In the genomic region with DNA sequence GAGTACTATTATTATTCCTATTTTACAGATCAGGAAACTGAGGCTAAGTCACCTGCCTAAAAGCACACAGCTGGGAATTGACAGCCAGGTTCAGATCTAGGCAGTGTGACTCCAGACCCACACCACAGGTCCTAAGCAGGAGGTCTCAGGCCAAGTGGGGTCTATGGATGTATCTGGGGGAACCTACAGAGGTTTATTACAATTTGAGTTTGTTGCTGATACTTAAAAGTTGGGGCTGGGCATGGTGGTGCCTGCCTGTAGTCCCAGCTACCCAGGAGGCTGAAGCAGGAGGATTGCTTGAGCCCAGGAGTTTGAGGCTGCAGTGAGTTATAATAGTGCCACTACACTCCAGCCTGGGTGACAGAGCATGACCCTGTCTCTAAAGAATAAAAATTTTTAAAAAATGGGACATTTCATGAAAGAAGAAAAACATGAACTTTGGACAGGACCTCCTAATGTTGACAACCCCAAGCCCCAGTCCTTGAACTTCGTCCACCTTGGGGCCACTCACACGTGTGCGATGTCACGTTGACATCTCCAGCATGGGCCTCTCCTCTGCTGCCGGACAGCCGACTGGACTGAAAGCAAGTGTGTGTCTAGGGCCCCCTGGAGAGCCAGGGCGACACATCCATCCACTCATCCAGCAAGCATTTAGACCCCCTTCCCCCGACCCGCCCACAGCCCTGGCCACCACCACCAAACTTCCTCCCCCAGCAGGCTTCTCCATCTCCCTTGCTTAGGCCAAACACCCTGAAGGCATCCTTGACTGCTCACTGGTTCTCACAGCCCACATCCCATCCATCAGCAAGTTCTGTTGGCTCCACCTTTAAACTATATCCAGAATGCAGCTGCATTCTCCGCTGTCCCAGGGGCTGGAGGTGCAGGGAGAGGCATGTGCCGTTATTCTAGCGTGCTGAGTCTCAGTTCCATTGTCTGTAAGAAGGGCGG, we compare ENCODE assay signal across 1 cellular context.
TF ChIP-seq lines count a peak whose summit lies in the region.

No MANE protein-coding gene starts in this region.

TF ChIP-seq in HepG2, 621 proteins besides CTCF, POLR2A, EP300 and RAD21 (continued from another document and continues in another):
- TF ChIP-seq REPIN1 (CRISPR knock-in tag; IDR thresholded peaks at IDR 0.05; ENCODE audit: borderline replicate concordance, low read depth) (peak; percentile 98), ZNF772 (CRISPR knock-in tag; IDR thresholded peaks at IDR 0.05) (peak; percentile 97), ZNF326 (CRISPR knock-in tag; IDR thresholded peaks at IDR 0.05; ENCODE audit: borderline replicate concordance) (no peak; the same call in 1 of the 2 replicates), NFYC (CRISPR knock-in tag; IDR thresholded peaks at IDR 0.05) (no peak; the same call in 1 of the 2 replicates), ZNF749 (CRISPR knock-in tag; IDR thresholded peaks at IDR 0.05; ENCODE audit: borderline replicate concordance) (peak; percentile 82), ZNF432 (CRISPR knock-in tag; IDR thresholded peaks at IDR 0.05; ENCODE audit: borderline replicate concordance) (no peak), ZBTB42 (CRISPR knock-in tag; IDR thresholded peaks at IDR 0.05) (peak; percentile 62; the same call in 1 of the 2 replicates), MAFF (IDR thresholded peaks at IDR 0.05; ENCODE audit: low read depth, low read length) (peak; percentile 22; the same call in 1 of the 2 replicates), SKI (IDR thresholded peaks at IDR 0.05; ENCODE audit: partially characterized antibody) (peak; percentile 96), U2AF1 (optimal IDR thresholded peaks at IDR 0.05; ENCODE audit: low read depth, low read length) (no peak), MZF1 (CRISPR knock-in tag; IDR thresholded peaks at IDR 0.05; ENCODE audit: borderline replicate concordance) (peak; percentile 69; the same call in 1 of the 2 replicates), ERF (CRISPR knock-in tag; IDR thresholded peaks at IDR 0.05) (peak; percentile 100), YEATS2 (CRISPR knock-in tag; IDR thresholded peaks at IDR 0.05; ENCODE audit: borderline replicate concordance) (peak; percentile 76; the same call in 1 of the 2 replicates), ZNF768 (CRISPR knock-in tag; IDR thresholded peaks at IDR 0.05) (no peak; the same call in 1 of the 2 replicates), ZBTB7B (CRISPR knock-in tag; IDR thresholded peaks at IDR 0.05) (peak; percentile 99), NCOA2 (CRISPR knock-in tag; IDR thresholded peaks at IDR 0.05) (peak; percentile 99), ZNF30 (CRISPR knock-in tag; IDR thresholded peaks at IDR 0.05) (no peak), GABPB1 (CRISPR knock-in tag; IDR thresholded peaks at IDR 0.05) (peak; percentile 74), ZFY (CRISPR knock-in tag; IDR thresholded peaks at IDR 0.05) (peak; percentile 86), HDAC1 (CRISPR knock-in tag; IDR thresholded peaks at IDR 0.05) (peak; percentile 98), ZNF816 (CRISPR knock-in tag; IDR thresholded peaks at IDR 0.05; ENCODE audit: borderline replicate concordance) (peak; percentile 94), ZNF17 (CRISPR knock-in tag; IDR thresholded peaks at IDR 0.05) (no peak), SRF (IDR thresholded peaks at IDR 0.05; ENCODE audit: low read depth, low read length) (0 out of 2 replicates have a peak, but pooled peaks have one; percentile 8), ZMAT3 (CRISPR knock-in tag; conservative IDR thresholded peaks at IDR 0.05) (peak; percentile 94; the same call in 1 of the 2 replicates)
- TF ChIP-seq, protein P1, sequence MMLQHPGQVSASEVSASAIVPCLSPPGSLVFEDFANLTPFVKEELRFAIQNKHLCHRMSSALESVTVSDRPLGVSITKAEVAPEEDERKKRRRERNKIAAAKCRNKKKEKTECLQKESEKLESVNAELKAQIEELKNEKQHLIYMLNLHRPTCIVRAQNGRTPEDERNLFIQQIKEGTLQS (CRISPR knock-in tag; IDR thresholded peaks at IDR 0.05) = peak; percentile 60
- TF ChIP-seq, protein P2, sequence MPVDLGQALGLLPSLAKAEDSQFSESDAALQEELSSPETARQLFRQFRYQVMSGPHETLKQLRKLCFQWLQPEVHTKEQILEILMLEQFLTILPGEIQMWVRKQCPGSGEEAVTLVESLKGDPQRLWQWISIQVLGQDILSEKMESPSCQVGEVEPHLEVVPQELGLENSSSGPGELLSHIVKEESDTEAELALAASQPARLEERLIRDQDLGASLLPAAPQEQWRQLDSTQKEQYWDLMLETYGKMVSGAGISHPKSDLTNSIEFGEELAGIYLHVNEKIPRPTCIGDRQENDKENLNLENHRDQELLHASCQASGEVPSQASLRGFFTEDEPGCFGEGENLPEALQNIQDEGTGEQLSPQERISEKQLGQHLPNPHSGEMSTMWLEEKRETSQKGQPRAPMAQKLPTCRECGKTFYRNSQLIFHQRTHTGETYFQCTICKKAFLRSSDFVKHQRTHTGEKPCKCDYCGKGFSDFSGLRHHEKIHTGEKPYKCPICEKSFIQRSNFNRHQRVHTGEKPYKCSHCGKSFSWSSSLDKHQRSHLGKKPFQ (CRISPR knock-in tag; IDR thresholded peaks at IDR 0.05; ENCODE audit: insufficient replicate concordance) = peak; percentile 85
- TF ChIP-seq, protein P3, sequence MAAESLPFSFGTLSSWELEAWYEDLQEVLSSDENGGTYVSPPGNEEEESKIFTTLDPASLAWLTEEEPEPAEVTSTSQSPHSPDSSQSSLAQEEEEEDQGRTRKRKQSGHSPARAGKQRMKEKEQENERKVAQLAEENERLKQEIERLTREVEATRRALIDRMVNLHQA (CRISPR knock-in tag; IDR thresholded peaks at IDR 0.05) = peak; percentile 69
- TF ChIP-seq, protein P4, sequence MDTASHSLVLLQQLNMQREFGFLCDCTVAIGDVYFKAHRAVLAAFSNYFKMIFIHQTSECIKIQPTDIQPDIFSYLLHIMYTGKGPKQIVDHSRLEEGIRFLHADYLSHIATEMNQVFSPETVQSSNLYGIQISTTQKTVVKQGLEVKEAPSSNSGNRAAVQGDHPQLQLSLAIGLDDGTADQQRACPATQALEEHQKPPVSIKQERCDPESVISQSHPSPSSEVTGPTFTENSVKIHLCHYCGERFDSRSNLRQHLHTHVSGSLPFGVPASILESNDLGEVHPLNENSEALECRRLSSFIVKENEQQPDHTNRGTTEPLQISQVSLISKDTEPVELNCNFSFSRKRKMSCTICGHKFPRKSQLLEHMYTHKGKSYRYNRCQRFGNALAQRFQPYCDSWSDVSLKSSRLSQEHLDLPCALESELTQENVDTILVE (CRISPR knock-in tag; IDR thresholded peaks at IDR 0.05) = peak; percentile 93
- TF ChIP-seq, protein P5, sequence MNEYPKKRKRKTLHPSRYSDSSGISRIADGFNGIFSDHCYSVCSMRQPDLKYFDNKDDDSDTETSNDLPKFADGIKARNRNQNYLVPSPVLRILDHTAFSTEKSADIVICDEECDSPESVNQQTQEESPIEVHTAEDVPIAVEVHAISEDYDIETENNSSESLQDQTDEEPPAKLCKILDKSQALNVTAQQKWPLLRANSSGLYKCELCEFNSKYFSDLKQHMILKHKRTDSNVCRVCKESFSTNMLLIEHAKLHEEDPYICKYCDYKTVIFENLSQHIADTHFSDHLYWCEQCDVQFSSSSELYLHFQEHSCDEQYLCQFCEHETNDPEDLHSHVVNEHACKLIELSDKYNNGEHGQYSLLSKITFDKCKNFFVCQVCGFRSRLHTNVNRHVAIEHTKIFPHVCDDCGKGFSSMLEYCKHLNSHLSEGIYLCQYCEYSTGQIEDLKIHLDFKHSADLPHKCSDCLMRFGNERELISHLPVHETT (CRISPR knock-in tag; conservative IDR thresholded peaks at IDR 0.05) = peak; percentile 54; the same call in 1 of the 2 replicates
- TF ChIP-seq, protein P6, sequence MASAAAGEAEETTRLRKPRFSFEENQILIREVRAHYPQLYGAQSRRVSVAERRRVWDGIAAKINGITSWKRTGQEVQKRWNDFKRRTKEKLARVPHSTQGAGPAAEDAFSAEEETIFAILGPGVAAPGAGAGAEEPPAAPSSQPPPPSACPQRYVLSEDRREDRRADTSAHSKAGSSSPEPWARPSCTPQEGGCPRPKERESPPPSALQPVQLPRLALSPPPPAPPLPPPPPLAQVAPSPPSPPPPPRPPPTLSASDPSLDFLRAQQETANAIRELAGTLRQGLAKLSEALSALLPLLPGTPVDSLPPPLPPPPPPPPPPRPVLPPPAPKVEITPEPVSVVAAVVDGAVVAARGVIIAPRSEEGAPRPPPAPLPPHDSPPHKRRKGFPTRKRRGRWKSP (CRISPR knock-in tag; IDR thresholded peaks at IDR 0.05) = peak; percentile 78
- TF ChIP-seq, protein P7, sequence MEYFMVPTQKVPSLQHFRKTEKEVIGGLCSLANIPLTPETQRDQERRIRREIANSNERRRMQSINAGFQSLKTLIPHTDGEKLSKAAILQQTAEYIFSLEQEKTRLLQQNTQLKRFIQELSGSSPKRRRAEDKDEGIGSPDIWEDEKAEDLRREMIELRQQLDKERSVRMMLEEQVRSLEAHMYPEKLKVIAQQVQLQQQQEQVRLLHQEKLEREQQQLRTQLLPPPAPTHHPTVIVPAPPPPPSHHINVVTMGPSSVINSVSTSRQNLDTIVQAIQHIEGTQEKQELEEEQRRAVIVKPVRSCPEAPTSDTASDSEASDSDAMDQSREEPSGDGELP (IDR thresholded peaks at IDR 0.05; ENCODE audit: borderline replicate concordance, low read depth) = peak; percentile 90; the same call in 1 of the 2 replicates
- TF ChIP-seq, protein P8, sequence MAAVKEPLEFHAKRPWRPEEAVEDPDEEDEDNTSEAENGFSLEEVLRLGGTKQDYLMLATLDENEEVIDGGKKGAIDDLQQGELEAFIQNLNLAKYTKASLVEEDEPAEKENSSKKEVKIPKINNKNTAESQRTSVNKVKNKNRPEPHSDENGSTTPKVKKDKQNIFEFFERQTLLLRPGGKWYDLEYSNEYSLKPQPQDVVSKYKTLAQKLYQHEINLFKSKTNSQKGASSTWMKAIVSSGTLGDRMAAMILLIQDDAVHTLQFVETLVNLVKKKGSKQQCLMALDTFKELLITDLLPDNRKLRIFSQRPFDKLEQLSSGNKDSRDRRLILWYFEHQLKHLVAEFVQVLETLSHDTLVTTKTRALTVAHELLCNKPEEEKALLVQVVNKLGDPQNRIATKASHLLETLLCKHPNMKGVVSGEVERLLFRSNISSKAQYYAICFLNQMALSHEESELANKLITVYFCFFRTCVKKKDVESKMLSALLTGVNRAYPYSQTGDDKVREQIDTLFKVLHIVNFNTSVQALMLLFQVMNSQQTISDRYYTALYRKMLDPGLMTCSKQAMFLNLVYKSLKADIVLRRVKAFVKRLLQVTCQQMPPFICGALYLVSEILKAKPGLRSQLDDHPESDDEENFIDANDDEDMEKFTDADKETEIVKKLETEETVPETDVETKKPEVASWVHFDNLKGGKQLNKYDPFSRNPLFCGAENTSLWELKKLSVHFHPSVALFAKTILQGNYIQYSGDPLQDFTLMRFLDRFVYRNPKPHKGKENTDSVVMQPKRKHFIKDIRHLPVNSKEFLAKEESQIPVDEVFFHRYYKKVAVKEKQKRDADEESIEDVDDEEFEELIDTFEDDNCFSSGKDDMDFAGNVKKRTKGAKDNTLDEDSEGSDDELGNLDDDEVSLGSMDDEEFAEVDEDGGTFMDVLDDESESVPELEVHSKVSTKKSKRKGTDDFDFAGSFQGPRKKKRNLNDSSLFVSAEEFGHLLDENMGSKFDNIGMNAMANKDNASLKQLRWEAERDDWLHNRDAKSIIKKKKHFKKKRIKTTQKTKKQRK (IDR thresholded peaks at IDR 0.05; ENCODE audit: low read length) = no peak
- TF ChIP-seq, protein P9, sequence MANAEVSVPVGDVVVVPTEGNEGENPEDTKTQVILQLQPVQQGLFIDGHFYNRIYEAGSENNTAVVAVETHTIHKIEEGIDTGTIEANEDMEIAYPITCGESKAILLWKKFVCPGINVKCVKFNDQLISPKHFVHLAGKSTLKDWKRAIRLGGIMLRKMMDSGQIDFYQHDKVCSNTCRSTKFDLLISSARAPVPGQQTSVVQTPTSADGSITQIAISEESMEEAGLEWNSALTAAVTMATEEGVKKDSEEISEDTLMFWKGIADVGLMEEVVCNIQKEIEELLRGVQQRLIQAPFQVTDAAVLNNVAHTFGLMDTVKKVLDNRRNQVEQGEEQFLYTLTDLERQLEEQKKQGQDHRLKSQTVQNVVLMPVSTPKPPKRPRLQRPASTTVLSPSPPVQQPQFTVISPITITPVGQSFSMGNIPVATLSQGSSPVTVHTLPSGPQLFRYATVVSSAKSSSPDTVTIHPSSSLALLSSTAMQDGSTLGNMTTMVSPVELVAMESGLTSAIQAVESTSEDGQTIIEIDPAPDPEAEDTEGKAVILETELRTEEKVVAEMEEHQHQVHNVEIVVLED (CRISPR knock-in tag; IDR thresholded peaks at IDR 0.05; ENCODE audit: borderline replicate concordance) = peak; percentile 70; the same call in 1 of the 2 replicates
- TF ChIP-seq, protein P10, sequence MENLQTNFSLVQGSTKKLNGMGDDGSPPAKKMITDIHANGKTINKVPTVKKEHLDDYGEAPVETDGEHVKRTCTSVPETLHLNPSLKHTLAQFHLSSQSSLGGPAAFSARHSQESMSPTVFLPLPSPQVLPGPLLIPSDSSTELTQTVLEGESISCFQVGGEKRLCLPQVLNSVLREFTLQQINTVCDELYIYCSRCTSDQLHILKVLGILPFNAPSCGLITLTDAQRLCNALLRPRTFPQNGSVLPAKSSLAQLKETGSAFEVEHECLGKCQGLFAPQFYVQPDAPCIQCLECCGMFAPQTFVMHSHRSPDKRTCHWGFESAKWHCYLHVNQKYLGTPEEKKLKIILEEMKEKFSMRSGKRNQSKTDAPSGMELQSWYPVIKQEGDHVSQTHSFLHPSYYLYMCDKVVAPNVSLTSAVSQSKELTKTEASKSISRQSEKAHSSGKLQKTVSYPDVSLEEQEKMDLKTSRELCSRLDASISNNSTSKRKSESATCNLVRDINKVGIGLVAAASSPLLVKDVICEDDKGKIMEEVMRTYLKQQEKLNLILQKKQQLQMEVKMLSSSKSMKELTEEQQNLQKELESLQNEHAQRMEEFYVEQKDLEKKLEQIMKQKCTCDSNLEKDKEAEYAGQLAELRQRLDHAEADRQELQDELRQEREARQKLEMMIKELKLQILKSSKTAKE (CRISPR knock-in tag; IDR thresholded peaks at IDR 0.05; ENCODE audit: borderline replicate concordance) = peak; percentile 97
- TF ChIP-seq, protein P11, sequence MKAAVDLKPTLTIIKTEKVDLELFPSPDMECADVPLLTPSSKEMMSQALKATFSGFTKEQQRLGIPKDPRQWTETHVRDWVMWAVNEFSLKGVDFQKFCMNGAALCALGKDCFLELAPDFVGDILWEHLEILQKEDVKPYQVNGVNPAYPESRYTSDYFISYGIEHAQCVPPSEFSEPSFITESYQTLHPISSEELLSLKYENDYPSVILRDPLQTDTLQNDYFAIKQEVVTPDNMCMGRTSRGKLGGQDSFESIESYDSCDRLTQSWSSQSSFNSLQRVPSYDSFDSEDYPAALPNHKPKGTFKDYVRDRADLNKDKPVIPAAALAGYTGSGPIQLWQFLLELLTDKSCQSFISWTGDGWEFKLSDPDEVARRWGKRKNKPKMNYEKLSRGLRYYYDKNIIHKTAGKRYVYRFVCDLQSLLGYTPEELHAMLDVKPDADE (CRISPR knock-in tag; IDR thresholded peaks at IDR 0.05) = no peak
- TF ChIP-seq, protein P12, sequence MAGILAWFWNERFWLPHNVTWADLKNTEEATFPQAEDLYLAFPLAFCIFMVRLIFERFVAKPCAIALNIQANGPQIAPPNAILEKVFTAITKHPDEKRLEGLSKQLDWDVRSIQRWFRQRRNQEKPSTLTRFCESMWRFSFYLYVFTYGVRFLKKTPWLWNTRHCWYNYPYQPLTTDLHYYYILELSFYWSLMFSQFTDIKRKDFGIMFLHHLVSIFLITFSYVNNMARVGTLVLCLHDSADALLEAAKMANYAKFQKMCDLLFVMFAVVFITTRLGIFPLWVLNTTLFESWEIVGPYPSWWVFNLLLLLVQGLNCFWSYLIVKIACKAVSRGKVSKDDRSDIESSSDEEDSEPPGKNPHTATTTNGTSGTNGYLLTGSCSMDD (CRISPR knock-in tag; IDR thresholded peaks at IDR 0.05) = no peak
